8 cellular contexts compared by ENCODE assay signal in genomic region chr13:43880451-43880850, GRCh38. TPM values are rescaled to one million over a fixed set of nuclear protein-coding genes. Genes with fewer than 3 reads are reported as not detected.
DNase-seq lines count a peak whose midpoint lies in the region; ATAC-seq and TF ChIP-seq lines count a peak whose summit lies in the region.

No MANE protein-coding gene starts in this region.

- peaks cover 12% of the 10 kb centered on the region for H3K79me2 ChIP-seq in ACC112 (ENCODE audit: control insufficient read depth, insufficient read depth, low read length, unreplicated experiment)
- peaks cover 37% of the 10 kb centered on the region for H3K79me2 ChIP-seq in mammary epithelial cell (ENCODE audit: insufficient read depth, low read length)

- H2AFZ ChIP-seq in ACC112 (ENCODE audit: low read length, unreplicated experiment), result no peak overlapping the region
- H2AFZ ChIP-seq in mammary epithelial cell (ENCODE audit: low read depth, low read length), result peak overlapping the region; percentile 99

- H3K27ac ChIP-seq in ACC112 (ENCODE audit: low read depth, low read length) (no peak overlapping the region), HUES48 (ENCODE audit: low read depth, low read length) (no peak overlapping the region), mammary epithelial cell (ENCODE audit: insufficient read depth, low read depth, low read length) (no peak overlapping the region), thyroid gland (peak overlapping the region in 1 of 3 donors; percentile 97)

- H3K9ac ChIP-seq in HUES48 (ENCODE audit: low read depth, low read length) (no peak overlapping the region), mammary epithelial cell (ENCODE audit: insufficient read depth, low read length) (no peak overlapping the region)

- in situ Hi-C loops in mammary epithelial cell (cut with MboI; ENCODE audit: low sequenced_read_pairs in 2 of 2), result no loop called here

- DNase-seq in mammary epithelial cell (no peak), midbrain (lab: John Stamatoyannopoulos, UW) (peak; percentile 46), NCI-H146 treated with DMSO at 0.1 percent for 48 hours (lab: John Stamatoyannopoulos, UW; ENCODE audit: unreplicated experiment) (no peak), thyroid gland (no peak)

- dilution Hi-C loops in mammary epithelial cell (cut with HindIII; ENCODE audit: low sequenced_read_pairs), result no loop called here

- H3K4me1 ChIP-seq in ACC112 (ENCODE audit: control insufficient read depth, insufficient read depth, low read length, unreplicated experiment) (peaks cover 18% of the 10 kb centered on the region), HUES48 (ENCODE audit: control insufficient read depth, insufficient read depth, low read length) (peaks cover 32% of the 10 kb centered on the region), mammary epithelial cell (ENCODE audit: insufficient read depth, low read length) (peaks cover 22% of the 10 kb centered on the region), thyroid gland (peaks cover 8 to 12% of the 10 kb centered on the region in 2 donors)

- BruUV-seq in mammary epithelial cell (replicated peaks; lab: Mats Ljungman, UMichigan), result no TSS peak

- 65% methylated on average over 9 of the region's 9 CpGs for WGBS in mammary epithelial cell (ENCODE audit: low coverage, missing lambda C conversion rate)
- 68 to 74% methylated on average over 9 of the region's 9 CpGs for WGBS in thyroid gland, 2 donors

- CTCF ChIA-PET in mammary epithelial cell (lab: Charles Lee; ENCODE audit: low non-redundant PET), result interaction anchor here (0.5 kb wide), 1 partner anchor 14 kb away, joined by 3 read pairs; no protein-coding TSS in a partner anchor

- H3K27me3 ChIP-seq in ACC112 (ENCODE audit: insufficient read depth, low read length), result no peaks in the 10 kb centered on the region
- peaks cover 17% of the 10 kb centered on the region for H3K27me3 ChIP-seq in HUES48 (ENCODE audit: control insufficient read depth, insufficient read depth, low read length)
- no peaks in the 10 kb centered on the region for H3K27me3 ChIP-seq in mammary epithelial cell (ENCODE audit: insufficient read depth, low read length)
- no peaks in the 10 kb centered on the region for H3K27me3 ChIP-seq in thyroid gland

- TF ChIP-seq CTCF in mammary epithelial cell (conservative IDR thresholded peaks at IDR 0.05 in 1 of 2, IDR thresholded peaks at IDR 0.05 in 1 of 2; ENCODE audit: extremely low read depth in 1 of 2, insufficient read depth in 1 of 2, low read depth in 1 of 2, low read length in 2 of 2) (no peak), thyroid gland (IDR thresholded peaks at IDR 0.05) (peak in 1 of 6 experiments; percentile 5)

- intact Hi-C loops in mammary epithelial cell (cut with micrococcal nuclease), result no loop called here
- intact Hi-C loops in thyroid gland (cut with DNase I), result no loop called here

- no peaks in the 10 kb centered on the region for H4K20me1 ChIP-seq in mammary epithelial cell (ENCODE audit: insufficient read depth, low read length)

- H3K36me3 ChIP-seq in ACC112 (ENCODE audit: insufficient read depth, low read length) (peaks cover 4% of the 10 kb centered on the region; the same call in 1 of the 2 replicates), HUES48 (ENCODE audit: control insufficient read depth, insufficient read depth, low read length) (no peaks in the 10 kb centered on the region), mammary epithelial cell (ENCODE audit: insufficient read depth, low read length) (peaks cover 7% of the 10 kb centered on the region), thyroid gland (no peaks in the 10 kb centered on the region)

- H3K4me2 ChIP-seq in mammary epithelial cell (ENCODE audit: insufficient read depth, low read depth, low read length), result peak overlapping the region; percentile 99

- peak overlapping the region; percentile 84 for H3K4me3 ChIP-seq in ACC112 (ENCODE audit: low read depth, low read length)
- peak overlapping the region; percentile 72 for H3K4me3 ChIP-seq in HUES48 (ENCODE audit: low read depth, low read length)
- peak overlapping the region; percentile 83 to 88 (median 88) for H3K4me3 ChIP-seq in mammary epithelial cell (replicated peaks in 1 of 3; ENCODE audit: insufficient read depth in 1 of 3, low read depth in 2 of 3, low read length in 3 of 3)
- H3K4me3 ChIP-seq in thyroid gland (replicated peaks in 1 of 3), result peak overlapping the region in 1 of 3 donors; percentile 94

- ATAC-seq in HG03469 (IDR thresholded peaks at IDR 0.05; ENCODE audit: unreplicated experiment), result no peak
- ATAC-seq in HG03460 (IDR thresholded peaks at IDR 0.05; ENCODE audit: unreplicated experiment), result no peak

- no peak for TF ChIP-seq POLR2A in thyroid gland (IDR thresholded peaks at IDR 0.05)

- H3K9me3 ChIP-seq in HUES48 (ENCODE audit: control insufficient read depth, insufficient read depth, low read length) (no peaks in the 10 kb centered on the region), mammary epithelial cell (replicated peaks; ENCODE audit: insufficient read depth, low read length) (no peaks in the 10 kb centered on the region), thyroid gland (no peaks in the 10 kb centered on the region)

RNA-seq across cellular contexts. Expression of gene LACC1, which starts 0.7 kb away (rescaled TPM):
- total RNA-seq in mammary epithelial cell (10 to 100 TPM in 1 of 2 donors, 1 to 10 TPM in 1; 8.5 to 17.3 TPM), thyroid gland (10 to 100 TPM in 1 of 4 donors, 1 to 10 TPM in 3; 4.2 to 13.2 (median 4.6) TPM)
- 4.3 TPM for polyA plus RNA-seq in mammary epithelial cell
- polyA minus RNA-seq in mammary epithelial cell, result 0.31 TPM

RNA-seq across cellular contexts. Expression of gene CCDC122, which starts 0.9 kb away (rescaled TPM):
- total RNA-seq in mammary epithelial cell (10 to 100 TPM in 1 of 2 donors, 1 to 10 TPM in 1; 6.7 to 12.1 TPM), thyroid gland (10 to 100 TPM in 3 of 4 donors, 1 to 10 TPM in 1; 8.6 to 19.8 (median 10.6) TPM)
- polyA plus RNA-seq in mammary epithelial cell, result 0.85 TPM
- polyA minus RNA-seq in mammary epithelial cell, result 1.2 TPM
